In genomic region chr5:34526682-34527305, GRCh38 we compare ENCODE assay signal across 15 cellular contexts.
"Had no signal": no experiment of that assay in that cellular context is flagged by ENCODE, and none has a peak within 500 bp of the region (broad histone marks: within the 10 kb centered on the region; RNA-seq: fewer than 3 reads in every experiment).

No MANE protein-coding gene starts in this region.

- H3K27ac ChIP-seq: dorsolateral prefrontal cortex, esophagus squamous epithelium, lower lobe of right lung, prostate gland, sigmoid colon, upper lobe of right lung had no signal

- H3K27me3 Mint-ChIP-seq: natural killer cell treated with Interleukin-12 subunit alpha and Interleukin-12 subunit beta and Interleukin-15 and Interleukin-18, amount 100 ng/mL, for 72 hours; stimulated activated naive CD8-positive, alpha-beta T cell treated with anti-CD3 and anti-CD28 coated beads, Interleukin-15, Interleukin-2, amounts not matched to agents 100 ng/mL and 50 ng/mL, for 24 hours had no signal

- ATAC-seq: activated CD4-positive, CD25-positive, alpha-beta regulatory T cell treated with anti-CD3 and anti-CD28 coated beads, Interleukin-2, amount 50 U/mL, for 24 hours; lower lobe of right lung; natural killer cell treated with Interleukin-12 subunit alpha and Interleukin-12 subunit beta and Interleukin-15 and Interleukin-18, amount 100 ng/mL, for 72 hours; upper lobe of right lung had no signal

- H3K27me3 ChIP-seq: esophagus squamous epithelium, sigmoid colon, upper lobe of right lung had no signal

- H3K36me3 Mint-ChIP-seq: activated naive CD4-positive, alpha-beta T cell treated with anti-CD3 and anti-CD28 coated beads, Interleukin-2, amount 50 U/mL, for 24 hours; natural killer cell treated with Interleukin-12 subunit alpha and Interleukin-12 subunit beta and Interleukin-15 and Interleukin-18, amount 100 ng/mL, for 72 hours had no signal

- H3K4me1 ChIP-seq: prostate gland had no signal

- H3K4me3 ChIP-seq: dorsolateral prefrontal cortex, esophagus squamous epithelium, lower lobe of right lung, prostate gland, sigmoid colon, upper lobe of right lung had no signal

- H3K36me3 ChIP-seq: esophagus squamous epithelium, lower lobe of right lung, prostate gland, sigmoid colon, upper lobe of right lung had no signal

- H3K4me1 Mint-ChIP-seq: activated naive CD4-positive, alpha-beta T cell treated with anti-CD3 and anti-CD28 coated beads, Interleukin-2, amount 50 U/mL, for 24 hours had no signal

- H3K9me3 ChIP-seq: esophagus squamous epithelium, lower lobe of right lung, prostate gland, sigmoid colon, upper lobe of right lung had no signal

- H3K9me3 Mint-ChIP-seq: activated naive CD4-positive, alpha-beta T cell treated with anti-CD3 and anti-CD28 coated beads, Interleukin-2, amount 50 U/mL, for 24 hours; natural killer cell treated with Interleukin-12 subunit alpha and Interleukin-12 subunit beta and Interleukin-15 and Interleukin-18, amount 100 ng/mL, for 72 hours; stimulated activated naive CD8-positive, alpha-beta T cell treated with anti-CD3 and anti-CD28 coated beads, Interleukin-15, Interleukin-2, amounts not matched to agents 100 ng/mL and 50 ng/mL, for 24 hours had no signal

- H3K4me3 Mint-ChIP-seq: activated naive CD4-positive, alpha-beta T cell treated with anti-CD3 and anti-CD28 coated beads, Interleukin-2, amount 50 U/mL, for 24 hours; natural killer cell treated with Interleukin-12 subunit alpha and Interleukin-12 subunit beta and Interleukin-15 and Interleukin-18, amount 100 ng/mL, for 72 hours; stimulated activated naive CD8-positive, alpha-beta T cell treated with anti-CD3 and anti-CD28 coated beads, Interleukin-15, Interleukin-2, amounts not matched to agents 100 ng/mL and 50 ng/mL, for 24 hours had no signal

- DNase-seq: dorsolateral prefrontal cortex; esophagus squamous epithelium; foreskin fibroblast; glutamatergic neuron; lower lobe of right lung; occipital lobe; sigmoid colon; stimulated activated CD4-positive, alpha-beta T cell treated with anti-CD3 and anti-CD28 coated beads, Interleukin-4, amount 100 ng/mL, for 1 hour; stimulated activated CD8-positive, alpha-beta memory T cell treated with anti-CD3 and anti-CD28 coated beads, Interleukin-4, amount 100 ng/mL, for 48 hours; upper lobe of right lung had no signal

- H3K27ac Mint-ChIP-seq: activated naive CD4-positive, alpha-beta T cell treated with anti-CD3 and anti-CD28 coated beads, Interleukin-2, amount 50 U/mL, for 24 hours; natural killer cell treated with Interleukin-12 subunit alpha and Interleukin-12 subunit beta and Interleukin-15 and Interleukin-18, amount 100 ng/mL, for 72 hours; stimulated activated naive CD8-positive, alpha-beta T cell treated with anti-CD3 and anti-CD28 coated beads, Interleukin-15, Interleukin-2, amounts not matched to agents 100 ng/mL and 50 ng/mL, for 24 hours had no signal
